ENCODE assay signal across 16 cellular contexts in genomic region chr7:69603351-69603750, GRCh38. TPM values are rescaled to one million over a fixed set of nuclear protein-coding genes. Genes with fewer than 3 reads are reported as not detected.
DNase-seq lines count a peak whose midpoint lies in the region; ATAC-seq, FAIRE-seq and TF ChIP-seq lines count a peak whose summit lies in the region.
"Had no signal": no experiment of that assay in that cellular context is flagged by ENCODE, and none has a peak within 500 bp of the region (broad histone marks: within the 10 kb centered on the region; RNA-seq: fewer than 3 reads in every experiment).

No MANE protein-coding gene starts in this region.

- H3K27ac ChIP-seq in SU-DHL-6 (ENCODE audit: low read depth, low read length): no peak overlapping the region

- H3K79me2 ChIP-seq in SU-DHL-6 (ENCODE audit: insufficient read depth, low read length): peaks cover 88% of the 10 kb centered on the region

- FAIRE-seq in frontal cortex (lab: Jason Lieb, UNC): no peak
- FAIRE-seq: RCC 7860 had no signal

- H4K20me1 ChIP-seq in SU-DHL-6 (ENCODE audit: low read depth, low read length): peaks cover 65% of the 10 kb centered on the region

- DNase-seq in GM06990 (ENCODE audit: extremely low read depth, insufficient read length) (peak; percentile 34), posterior cingulate gyrus (no peak), NK-92 (lab: John Stamatoyannopoulos, UW; ENCODE audit: unreplicated experiment) (no peak), frontal cortex (ENCODE audit: low spot score in 2 of 2) (no peak), DMS153 (lab: John Stamatoyannopoulos, UW) (no peak)
- DNase-seq: activated CD4-positive, alpha-beta T cell treated with anti-CD3 and anti-CD28 coated beads, Interleukin-2, amount 50 U/mL, for 4 hours; activated naive CD8-positive, alpha-beta T cell treated with anti-CD3 and anti-CD28 coated beads, Interleukin-2, amount 50 U/mL, for 24 hours; Calu3; erythroblast; Kasumi-1; NCI-H526; stimulated activated CD4-positive, alpha-beta T cell treated with anti-CD3 and anti-CD28 coated beads, Interleukin-4, amount 100 ng/mL, for 4 hours had no signal

- no peaks in the 10 kb centered on the region for H3K9me2 ChIP-seq in SU-DHL-6 (replicated peaks; ENCODE audit: insufficient read depth, low read length)

- no peaks in the 10 kb centered on the region for H3K27me3 ChIP-seq in GM06990 (replicated peaks; ENCODE audit: control insufficient read depth, insufficient read depth, low read length)
- H3K27me3 ChIP-seq in SU-DHL-6 (ENCODE audit: low read length): no peaks in the 10 kb centered on the region

- ATAC-seq in GM18858 (IDR thresholded peaks at IDR 0.05; ENCODE audit: unreplicated experiment) (peak; percentile 40), HG02623 (IDR thresholded peaks at IDR 0.05; ENCODE audit: unreplicated experiment) (peak; percentile 37)

- H3K36me3 ChIP-seq in GM06990 (ENCODE audit: control insufficient read depth, insufficient read depth, low read length) (no peaks in the 10 kb centered on the region), SU-DHL-6 (ENCODE audit: low read length) (no peaks in the 10 kb centered on the region)

- H3K9me3 ChIP-seq in SU-DHL-6 (ENCODE audit: insufficient read depth, low read length): no peaks in the 10 kb centered on the region

- intact Hi-C loops in posterior cingulate gyrus (cut with DNase I): loop anchor here (10.0 kb wide), 1 partner anchor 331 kb away; no protein-coding TSS in a partner anchor

- H3K4me2 ChIP-seq in SU-DHL-6 (ENCODE audit: low read depth, low read length, poor library complexity, severe bottlenecking): peak overlapping the region; percentile 82

- H3F3A ChIP-seq in SU-DHL-6 (ENCODE audit: insufficient read depth): peaks cover 6% of the 10 kb centered on the region; the same call in 1 of the 2 replicates

- no peak overlapping the region for H2AFZ ChIP-seq in SU-DHL-6 (ENCODE audit: low read depth, low read length, severe bottlenecking)

- no peak for TF ChIP-seq CTCF in GM06990 (IDR thresholded peaks at IDR 0.05; ENCODE audit: insufficient read depth, low read length, poor library complexity, severe bottlenecking)
- TF ChIP-seq CTCF in SU-DHL-6 (IDR thresholded peaks at IDR 0.05; ENCODE audit: insufficient read depth, low read length, poor library complexity, severe bottlenecking): no peak

- H3K4me3 ChIP-seq in GM06990 (replicated peaks; ENCODE audit: low read depth, low read length): no peak overlapping the region
- peak overlapping the region; percentile 2 for H3K4me3 ChIP-seq in SU-DHL-6 (ENCODE audit: insufficient read depth, low read length, poor library complexity, severe bottlenecking)

- no peak overlapping the region for H3K9ac ChIP-seq in SU-DHL-6 (ENCODE audit: low read length)

RNA-seq across cellular contexts. Expression of gene AUTS2, which starts 5.1 kb away (rescaled TPM):
- 71.3 TPM for total RNA-seq in frontal cortex
- total RNA-seq: Calu3 had no signal
